ENCODE assay signal across 9 cellular contexts in genomic region chr1:9399510-9400424, GRCh38.
DNase-seq lines count a peak whose midpoint lies in the region; ATAC-seq, FAIRE-seq and TF ChIP-seq lines count a peak whose summit lies in the region.
"Had no signal": no experiment of that assay in that cellular context is flagged by ENCODE, and none has a peak within 500 bp of the region (broad histone marks: within the 10 kb centered on the region; RNA-seq: fewer than 3 reads in every experiment).

No MANE protein-coding gene starts in this region.

- H3K9ac ChIP-seq in endothelial cell of umbilical vein (replicated peaks; ENCODE audit: extremely low read depth, insufficient read depth, low read length) = peak overlapping the region; percentile 88
- no peak overlapping the region for H3K9ac ChIP-seq in GM23248

- in situ Hi-C loops in GM23248 (cut with MboI) = no loop called here

- no TSS peak for BruUV-seq in endothelial cell of umbilical vein (replicated peaks; lab: Mats Ljungman, UMichigan)

- H2AFZ ChIP-seq in endothelial cell of umbilical vein (ENCODE audit: low read depth, low read length) = no peak overlapping the region
- H2AFZ ChIP-seq in osteoblast (ENCODE audit: low read length) = peak overlapping the region; percentile 29
- H2AFZ ChIP-seq in GM23248 = no peak overlapping the region

- dilution Hi-C loops in endothelial cell of umbilical vein (cut with MboI; ENCODE audit: extremely low pct_ligation_motif_present, low sequenced_read_pairs) = no loop called here

- H3K4me3 ChIP-seq in endothelial cell of umbilical vein (replicated peaks in 1 of 3; ENCODE audit: insufficient read depth in 1 of 3, low read depth in 1 of 3, low read length in 3 of 3) (no peak overlapping the region), osteoblast (ENCODE audit: insufficient read depth, low read length) (no peak overlapping the region), GM23248 (no peak overlapping the region)

- no peaks in the 10 kb centered on the region for H3K79me2 ChIP-seq in endothelial cell of umbilical vein (ENCODE audit: control insufficient read depth, insufficient read depth, low read length)
- no peaks in the 10 kb centered on the region for H3K79me2 ChIP-seq in osteoblast (ENCODE audit: insufficient read depth, low read length)
- H3K79me2 ChIP-seq in GM23248 (ENCODE audit: insufficient read depth) = no peaks in the 10 kb centered on the region

- DNase-seq in DMS53 treated with DMSO at 0.1 percent for 48 hours (lab: John Stamatoyannopoulos, UW; ENCODE audit: unreplicated experiment) = peak; percentile 90
- peak; percentile 99 for DNase-seq in NCI-H510A treated with DMSO at 0.1 percent for 48 hours (lab: John Stamatoyannopoulos, UW)
- DNase-seq in endothelial cell of umbilical vein (ENCODE audit: low read depth, low spot score) = peak; percentile 83
- DNase-seq in osteoblast (ENCODE audit: insufficient read length, low spot score, missing footprints) = peak; percentile 63
- DNase-seq in GM23248 = no peak
- no peak for DNase-seq in T1000 (lab: John Stamatoyannopoulos, UW)

- FAIRE-seq in endothelial cell of umbilical vein (lab: Jason Lieb, UNC) = peak; percentile 91
- FAIRE-seq: G401.6 had no signal

- H3K4me1 ChIP-seq in endothelial cell of umbilical vein (ENCODE audit: control insufficient read depth, extremely low read depth, insufficient read depth, low read length) (peaks cover 59% of the 10 kb centered on the region), osteoblast (ENCODE audit: insufficient read depth, low read length) (peaks cover 26% of the 10 kb centered on the region), GM23248 (ENCODE audit: insufficient read depth) (no peaks in the 10 kb centered on the region)

- TF ChIP-seq POLR2A in endothelial cell of umbilical vein (IDR thresholded peaks at IDR 0.05; ENCODE audit: low read depth, low read length) = no peak

- H3K9me2 ChIP-seq in GM23248 (ENCODE audit: insufficient read depth) = no peaks in the 10 kb centered on the region

- H3K9me1 ChIP-seq in endothelial cell of umbilical vein (replicated peaks; ENCODE audit: control insufficient read depth, extremely low read depth, insufficient read depth, low read length) = no peaks in the 10 kb centered on the region

- POLR2A ChIA-PET in endothelial cell of umbilical vein (lab: Charles Lee) = interaction anchor here (0.6 to 2.5 kb wide), 4 partner anchors 11 to 111 kb away, joined by 3 to 10 read pairs (median 4); no protein-coding TSS in a partner anchor

- no peaks in the 10 kb centered on the region for H3F3A ChIP-seq in GM23248 (ENCODE audit: insufficient read depth)

- H4K20me1 ChIP-seq in endothelial cell of umbilical vein (replicated peaks; ENCODE audit: control insufficient read depth, extremely low read depth, insufficient read depth, low read length) (no peaks in the 10 kb centered on the region), osteoblast (ENCODE audit: insufficient read depth, low read length) (no peaks in the 10 kb centered on the region), GM23248 (ENCODE audit: insufficient read depth) (no peaks in the 10 kb centered on the region)

- intact Hi-C loops in endothelial cell of umbilical vein (cut with micrococcal nuclease) = loop anchor here (1.0 to 2.0 kb wide), 3 partner anchors 41 to 82 kb away; no protein-coding TSS in a partner anchor

- WGBS in GM23248 (ENCODE audit: low coverage in 1 of 2, low lambda C conversion rate in 2 of 2, missing lambda C conversion rate in 2 of 2), 2 experiments = 63 to 64% methylated on average over 21 of the region's 21 CpGs

- no peaks in the 10 kb centered on the region for H3K36me3 ChIP-seq in endothelial cell of umbilical vein (ENCODE audit: control insufficient read depth in 2 of 2, extremely low read depth in 1 of 2, insufficient read depth in 2 of 2, low read length in 2 of 2)
- no peaks in the 10 kb centered on the region for H3K36me3 ChIP-seq in osteoblast (ENCODE audit: insufficient read depth, low read length)
- H3K36me3 ChIP-seq in GM23248 (ENCODE audit: low read depth) = no peaks in the 10 kb centered on the region

- TF ChIP-seq CTCF in endothelial cell of umbilical vein (IDR thresholded peaks at IDR 0.05; ENCODE audit: extremely low read depth in 1 of 2, insufficient read depth in 1 of 2, low read depth in 1 of 2, low read length in 2 of 2) (no peak), osteoblast (IDR thresholded peaks at IDR 0.05; ENCODE audit: extremely low read depth, low read depth, low read length) (no peak)

- H3K27me3 ChIP-seq in endothelial cell of umbilical vein (ENCODE audit: control insufficient read depth in 2 of 2, insufficient read depth in 2 of 2, low read length in 2 of 2) = no peaks in the 10 kb centered on the region
- no peaks in the 10 kb centered on the region for H3K27me3 ChIP-seq in osteoblast (ENCODE audit: insufficient read depth, low read length)
- H3K27me3 ChIP-seq in GM23248 (replicated peaks; ENCODE audit: insufficient read depth) = no peaks in the 10 kb centered on the region

- ATAC-seq in HG03432 (IDR thresholded peaks at IDR 0.05; ENCODE audit: unreplicated experiment) (no peak), HG02763 (IDR thresholded peaks at IDR 0.05; ENCODE audit: unreplicated experiment) (no peak)

- CTCF ChIA-PET in endothelial cell of umbilical vein (lab: Charles Lee) = interaction anchor here (0.9 to 5.3 kb wide), 18 partner anchors 9 to 133 kb away, joined by 3 to 49 read pairs (median 7); partner anchors contain the start of gene SPSB1

- H3K9me3 ChIP-seq in endothelial cell of umbilical vein (replicated peaks; ENCODE audit: control insufficient read depth, insufficient read depth, low read length) (no peaks in the 10 kb centered on the region), osteoblast (ENCODE audit: low read depth, low read length) (no peaks in the 10 kb centered on the region), GM23248 (ENCODE audit: low read depth) (no peaks in the 10 kb centered on the region)

- H3K4me2 ChIP-seq in endothelial cell of umbilical vein (ENCODE audit: insufficient read depth, low read length) (peak overlapping the region; percentile 28), osteoblast (ENCODE audit: insufficient read depth, low read length) (no peak overlapping the region), GM23248 (ENCODE audit: unreplicated experiment) (no peak overlapping the region)

- H3K27ac ChIP-seq in endothelial cell of umbilical vein (ENCODE audit: insufficient read depth, low read depth, low read length) = peak overlapping the region; percentile 98
- no peak overlapping the region for H3K27ac ChIP-seq in osteoblast (ENCODE audit: low read depth, low read length)
- no peak overlapping the region for H3K27ac ChIP-seq in GM23248

TF ChIP-seq in endothelial cell of umbilical vein, 7 proteins besides CTCF, POLR2A, EP300 and RAD21:
- TF ChIP-seq FOS (IDR thresholded peaks at IDR 0.05; ENCODE audit: borderline replicate concordance, insufficient read depth, low read length) (peak; percentile 59), JUN (IDR thresholded peaks at IDR 0.05; ENCODE audit: borderline replicate concordance, insufficient read depth, insufficient read length, low read depth) (no peak), MYC (IDR thresholded peaks at IDR 0.05; ENCODE audit: low read depth, low read length) (no peak)

Comparison
In these comparisons a context has a peak if more than half of its experiments do, and no peak if none do; other contexts are left out.
1. DNase-seq: peak in DMS53 treated with DMSO at 0.1 percent for 48 hours (single experiment), NCI-H510A treated with DMSO at 0.1 percent for 48 hours (single experiment), endothelial cell of umbilical vein (single experiment) and osteoblast (single experiment); none in GM23248 (single experiment) and T1000 (single experiment).